In genomic region chr18:11497585-11497984, GRCh38 we compare ENCODE assay signal across 22 cellular contexts.
DNase-seq lines count a peak whose midpoint lies in the region; ATAC-seq, FAIRE-seq and TF ChIP-seq lines count a peak whose summit lies in the region.
"Had no signal": no experiment of that assay in that cellular context is flagged by ENCODE, and none has a peak within 500 bp of the region (broad histone marks: within the 10 kb centered on the region; RNA-seq: fewer than 3 reads in every experiment).

No MANE protein-coding gene starts in this region.

- intact Hi-C loops in esophagus squamous epithelium (cut with DNase I) (loop anchor here (10.0 kb wide), 1 partner anchor 63 kb away; no protein-coding TSS in a partner anchor), aorta (cut with DNase I) (no loop called here)

- H3K27me3 ChIP-seq in adipocyte (replicated peaks; ENCODE audit: control insufficient read depth, insufficient read depth, low read length) (no peaks in the 10 kb centered on the region), esophagus squamous epithelium (peaks cover 0 to 6% (median 0%) of the 10 kb centered on the region in 4 donors), aorta (ENCODE audit: control insufficient read depth in 1 of 2, insufficient read depth in 2 of 2, low read length in 1 of 2) (no peaks in the 10 kb centered on the region)
- H3K27me3 ChIP-seq: gastrocnemius medialis, left lung, sigmoid colon, stomach, upper lobe of left lung had no signal

- TF ChIP-seq POLR2A in esophagus squamous epithelium (IDR thresholded peaks at IDR 0.05): no peak

- DNase-seq in AG20443 (ENCODE audit: low spot score): peak; percentile 35
- peak; percentile 57 for DNase-seq in GM04504 (ENCODE audit: low read depth)
- DNase-seq in adipocyte (ENCODE audit: low read depth): peak; percentile 69
- peak; percentile 11 for DNase-seq in glomerular visceral epithelial cell (ENCODE audit: extremely low spot score)
- no peak for DNase-seq in esophagus squamous epithelium (lab: John Stamatoyannopoulos, UW)
- DNase-seq in NCI-H82 treated with DMSO at 0.1 percent for 48 hours (lab: John Stamatoyannopoulos, UW; ENCODE audit: unreplicated experiment): no peak
- no peak for DNase-seq in aorta
- no peak for DNase-seq in GM19239 (ENCODE audit: insufficient read length, low spot score)
- DNase-seq: activated CD4-positive, alpha-beta T cell treated with anti-CD3 and anti-CD28 coated beads, Interleukin-2, amount 10 ng/mL, durations not matched to agents 7 days and 5 days; activated gamma-delta T cell treated with Interleukin-2 at 50 U/mL for 16 hours; amygdala; gastrocnemius medialis; left lung; NCI-H1436 treated with DMSO at 0.1 percent for 48 hours; NCI-H2227 treated with DMSO at 0.1 percent for 48 hours; occipital lobe; RPMI8226; sigmoid colon; stomach; upper lobe of left lung had no signal

- 57 to 59% methylated on average over 2 of the region's 2 CpGs for WGBS in esophagus squamous epithelium, 2 donors
- 77 to 86% methylated on average over 2 of the region's 2 CpGs for WGBS in aorta, 2 donors

- H3K9me3 ChIP-seq in adipocyte (ENCODE audit: control insufficient read depth, low read length) (no peaks in the 10 kb centered on the region), esophagus squamous epithelium (no peaks in the 10 kb centered on the region), aorta (ENCODE audit: control insufficient read depth, low read length) (no peaks in the 10 kb centered on the region)
- H3K9me3 ChIP-seq: gastrocnemius medialis, left lung, sigmoid colon, stomach, upper lobe of left lung had no signal

- TF ChIP-seq CTCF in esophagus squamous epithelium (IDR thresholded peaks at IDR 0.05): no peak

- H3K36me3 ChIP-seq in adipocyte (ENCODE audit: control insufficient read depth, insufficient read depth, low read length, severe bottlenecking): no peaks in the 10 kb centered on the region
- H3K36me3 ChIP-seq in esophagus squamous epithelium: no peaks in the 10 kb centered on the region
- no peaks in the 10 kb centered on the region for H3K36me3 ChIP-seq in aorta (ENCODE audit: control insufficient read depth in 1 of 2, insufficient read depth in 2 of 2, low read length in 1 of 2)
- H3K36me3 ChIP-seq: gastrocnemius medialis, left lung, sigmoid colon, stomach, upper lobe of left lung had no signal

- H3K4me3 ChIP-seq in adipocyte (ENCODE audit: low read length): no peak overlapping the region
- no peak overlapping the region for H3K4me3 ChIP-seq in esophagus squamous epithelium
- no peak overlapping the region for H3K4me3 ChIP-seq in aorta (ENCODE audit: low read length in 2 of 2)
- H3K4me3 ChIP-seq: gastrocnemius medialis, left lung, sigmoid colon, stomach, upper lobe of left lung had no signal

- no peak overlapping the region for H3K9ac ChIP-seq in adipocyte (ENCODE audit: low read length)

- ATAC-seq in aorta (ENCODE audit: low FRiP score): no peak
- ATAC-seq: gastrocnemius medialis, left lung had no signal

- H3K4me1 ChIP-seq in adipocyte (ENCODE audit: control insufficient read depth, insufficient read depth, low read length): peaks cover 16% of the 10 kb centered on the region
- peaks cover 0 to 7% (median 0%) of the 10 kb centered on the region in 3 donors for H3K4me1 ChIP-seq in esophagus squamous epithelium
- H3K4me1 ChIP-seq in aorta (ENCODE audit: control insufficient read depth in 1 of 2, insufficient read depth in 2 of 2, low read length in 2 of 2): no peaks in the 10 kb centered on the region
- H3K4me1 ChIP-seq: left lung, stomach, upper lobe of left lung had no signal

- no peak for FAIRE-seq in GM19239 (lab: Jason Lieb, UNC)
- FAIRE-seq: HTR-8/SVneo, TTC549 had no signal

- H3K27ac ChIP-seq in esophagus squamous epithelium (no peak overlapping the region), aorta (ENCODE audit: low read depth in 1 of 2, low read length in 2 of 2) (no peak overlapping the region)
- H3K27ac ChIP-seq: gastrocnemius medialis, left lung, sigmoid colon, stomach, upper lobe of left lung had no signal

Comparison
In these comparisons a context has a peak if more than half of its experiments do, and no peak if none do; other contexts are left out.
1. DNase-seq: peak in AG20443 (single experiment), GM04504 (single experiment), adipocyte (single experiment) and glomerular visceral epithelial cell (single experiment); none in esophagus squamous epithelium (single experiment), NCI-H82 treated with DMSO at 0.1 percent for 48 hours (single experiment), aorta (0 of 2) and GM19239 (single experiment).